In the genomic region with DNA sequence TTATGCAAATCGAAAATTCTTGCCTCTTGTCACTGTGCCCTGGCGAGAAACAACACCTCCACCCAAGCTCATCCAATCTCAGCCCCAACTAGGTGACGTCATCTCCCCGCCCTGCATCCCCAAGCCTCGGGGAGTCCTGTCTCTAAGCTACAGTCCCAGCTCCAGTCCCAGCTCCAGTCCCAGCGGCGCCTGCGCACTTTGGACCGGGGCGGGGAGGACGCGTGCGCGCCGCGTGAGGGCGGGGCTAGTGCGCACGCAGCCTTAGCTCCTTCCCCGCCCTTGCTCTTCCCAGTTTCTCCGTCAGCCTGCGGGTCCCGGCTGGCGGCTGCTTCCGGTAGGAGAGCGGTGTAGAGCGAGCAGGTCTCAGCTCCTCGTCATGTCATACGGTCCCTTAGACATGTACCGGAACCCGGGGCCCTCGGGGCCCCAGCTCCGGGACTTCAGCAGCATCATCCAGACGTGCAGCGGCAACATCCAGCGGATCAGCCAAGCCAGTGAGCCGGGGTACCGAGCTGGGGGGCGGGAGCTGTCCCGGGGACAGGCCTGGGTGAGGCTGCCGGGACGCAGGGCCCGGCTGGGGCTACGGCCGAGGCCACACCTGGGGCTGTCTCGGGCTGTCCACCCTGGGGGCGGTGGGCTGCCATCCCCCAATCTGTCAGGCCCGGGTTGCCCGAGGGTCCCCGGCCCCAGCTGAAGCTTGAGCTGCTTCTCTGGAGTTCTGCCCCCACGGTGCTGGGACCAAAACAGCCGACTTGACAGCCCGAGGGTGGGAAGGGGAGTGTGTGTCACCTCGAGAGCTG, we compare ENCODE assay signal across 1 cellular context.
A peak's percentile ranks its signal among the peaks of the same experiment; 100 is the strongest.
TF ChIP-seq lines count a peak whose summit lies in the region.

A gene (plus strand): TSS at position 288 of the 800 bp plus-strand sequence. CDS start 89 bp downstream, at position 377.

TF ChIP-seq in HepG2, 621 proteins besides CTCF, POLR2A, EP300 and RAD21 (continued from another document and continues in another):
- TF ChIP-seq, protein P1, sequence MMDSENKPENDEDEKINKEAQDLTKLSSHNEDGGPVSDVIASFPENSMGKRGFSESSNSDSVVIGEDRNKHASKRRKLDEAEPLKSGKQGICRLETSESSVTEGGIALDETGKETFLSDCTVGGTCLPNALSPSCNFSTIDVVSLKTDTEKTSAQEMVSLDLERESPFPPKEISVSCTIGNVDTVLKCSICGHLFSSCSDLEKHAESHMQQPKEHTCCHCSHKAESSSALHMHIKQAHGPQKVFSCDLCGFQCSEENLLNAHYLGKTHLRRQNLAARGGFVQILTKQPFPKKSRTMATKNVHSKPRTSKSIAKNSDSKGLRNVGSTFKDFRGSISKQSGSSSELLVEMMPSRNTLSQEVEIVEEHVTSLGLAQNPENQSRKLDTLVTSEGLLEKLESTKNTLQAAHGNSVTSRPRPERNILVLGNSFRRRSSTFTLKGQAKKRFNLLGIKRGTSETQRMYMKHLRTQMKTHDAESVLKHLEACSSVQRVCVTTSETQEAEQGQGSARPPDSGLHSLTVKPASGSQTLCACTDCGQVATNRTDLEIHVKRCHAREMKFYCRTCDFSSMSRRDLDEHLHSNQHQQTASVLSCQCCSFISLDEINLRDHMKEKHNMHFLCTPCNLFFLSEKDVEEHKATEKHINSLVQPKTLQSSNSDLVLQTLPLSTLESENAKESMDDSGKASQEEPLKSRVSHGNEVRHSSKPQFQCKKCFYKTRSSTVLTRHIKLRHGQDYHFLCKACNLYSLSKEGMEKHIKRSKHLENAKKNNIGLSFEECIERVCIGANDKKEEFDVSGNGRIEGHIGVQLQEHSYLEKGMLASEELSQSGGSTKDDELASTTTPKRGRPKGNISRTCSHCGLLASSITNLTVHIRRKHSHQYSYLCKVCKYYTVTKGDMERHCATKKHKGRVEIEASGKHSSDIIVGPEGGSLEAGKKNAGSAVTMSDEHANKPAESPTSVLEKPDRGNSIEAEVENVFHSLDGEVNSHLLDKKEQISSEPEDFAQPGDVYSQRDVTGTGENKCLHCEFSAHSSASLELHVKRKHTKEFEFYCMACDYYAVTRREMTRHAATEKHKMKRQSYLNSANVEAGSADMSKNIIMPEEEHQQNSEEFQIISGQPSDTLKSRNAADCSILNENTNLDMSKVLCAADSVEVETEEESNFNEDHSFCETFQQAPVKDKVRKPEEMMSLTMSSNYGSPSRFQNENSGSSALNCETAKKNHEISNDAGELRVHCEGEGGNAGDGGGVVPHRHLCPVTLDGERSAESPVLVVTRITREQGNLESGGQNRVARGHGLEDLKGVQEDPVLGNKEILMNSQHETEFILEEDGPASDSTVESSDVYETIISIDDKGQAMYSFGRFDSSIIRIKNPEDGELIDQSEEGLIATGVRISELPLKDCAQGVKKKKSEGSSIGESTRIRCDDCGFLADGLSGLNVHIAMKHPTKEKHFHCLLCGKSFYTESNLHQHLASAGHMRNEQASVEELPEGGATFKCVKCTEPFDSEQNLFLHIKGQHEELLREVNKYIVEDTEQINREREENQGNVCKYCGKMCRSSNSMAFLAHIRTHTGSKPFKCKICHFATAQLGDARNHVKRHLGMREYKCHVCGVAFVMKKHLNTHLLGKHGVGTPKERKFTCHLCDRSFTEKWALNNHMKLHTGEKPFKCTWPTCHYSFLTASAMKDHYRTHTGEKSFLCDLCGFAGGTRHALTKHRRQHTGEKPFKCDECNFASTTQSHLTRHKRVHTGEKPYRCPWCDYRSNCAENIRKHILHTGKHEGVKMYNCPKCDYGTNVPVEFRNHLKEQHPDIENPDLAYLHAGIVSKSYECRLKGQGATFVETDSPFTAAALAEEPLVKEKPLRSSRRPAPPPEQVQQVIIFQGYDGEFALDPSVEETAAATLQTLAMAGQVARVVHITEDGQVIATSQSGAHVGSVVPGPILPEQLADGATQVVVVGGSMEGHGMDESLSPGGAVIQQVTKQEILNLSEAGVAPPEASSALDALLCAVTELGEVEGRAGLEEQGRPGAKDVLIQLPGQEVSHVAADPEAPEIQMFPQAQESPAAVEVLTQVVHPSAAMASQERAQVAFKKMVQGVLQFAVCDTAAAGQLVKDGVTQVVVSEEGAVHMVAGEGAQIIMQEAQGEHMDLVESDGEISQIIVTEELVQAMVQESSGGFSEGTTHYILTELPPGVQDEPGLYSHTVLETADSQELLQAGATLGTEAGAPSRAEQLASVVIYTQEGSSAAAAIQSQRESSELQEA (CRISPR knock-in tag; IDR thresholded peaks at IDR 0.05; ENCODE audit: not compliant biosample characterization): peak; percentile 75
- TF ChIP-seq ARNTL (CRISPR knock-in tag; IDR thresholded peaks at IDR 0.05) (peak; percentile 34; the same call in 1 of the 2 replicates), NBN (conservative IDR thresholded peaks at IDR 0.05) (no peak), ZNF124 (CRISPR knock-in tag; IDR thresholded peaks at IDR 0.05) (peak; percentile 53), HOXA7 (CRISPR knock-in tag; IDR thresholded peaks at IDR 0.05) (no peak), ZFP37 (CRISPR knock-in tag; IDR thresholded peaks at IDR 0.05; ENCODE audit: borderline replicate concordance) (no peak), WIZ (CRISPR knock-in tag; IDR thresholded peaks at IDR 0.05) (no peak), HOXA5 (CRISPR knock-in tag; IDR thresholded peaks at IDR 0.05) (no peak), KMT2A (CRISPR knock-in tag; IDR thresholded peaks at IDR 0.05) (peak; percentile 85), ZSCAN30 (CRISPR knock-in tag; IDR thresholded peaks at IDR 0.05) (peak; percentile 56; the same call in 1 of the 2 replicates), KDM2A (CRISPR knock-in tag; IDR thresholded peaks at IDR 0.05; ENCODE audit: borderline replicate concordance, low read depth) (peak; percentile 67; the same call in 1 of the 2 replicates), JUND (CRISPR knock-in tag; IDR thresholded peaks at IDR 0.05) (peak; percentile 86), SP140L (CRISPR knock-in tag; IDR thresholded peaks at IDR 0.05; ENCODE audit: borderline replicate concordance) (no peak), ZMAT3 (CRISPR knock-in tag; conservative IDR thresholded peaks at IDR 0.05) (peak; percentile 68; the same call in 1 of the 2 replicates), GATA4 (IDR thresholded peaks at IDR 0.05; ENCODE audit: borderline replicate concordance, low read depth) (0 out of 2 replicates have a peak, but pooled peaks have one; percentile 46), ZNF547 (CRISPR knock-in tag; IDR thresholded peaks at IDR 0.05) (peak; percentile 94), CEBPG (CRISPR knock-in tag; IDR thresholded peaks at IDR 0.05) (0 out of 2 replicates have a peak, but pooled peaks have one; percentile 14)
- TF ChIP-seq, protein P2, sequence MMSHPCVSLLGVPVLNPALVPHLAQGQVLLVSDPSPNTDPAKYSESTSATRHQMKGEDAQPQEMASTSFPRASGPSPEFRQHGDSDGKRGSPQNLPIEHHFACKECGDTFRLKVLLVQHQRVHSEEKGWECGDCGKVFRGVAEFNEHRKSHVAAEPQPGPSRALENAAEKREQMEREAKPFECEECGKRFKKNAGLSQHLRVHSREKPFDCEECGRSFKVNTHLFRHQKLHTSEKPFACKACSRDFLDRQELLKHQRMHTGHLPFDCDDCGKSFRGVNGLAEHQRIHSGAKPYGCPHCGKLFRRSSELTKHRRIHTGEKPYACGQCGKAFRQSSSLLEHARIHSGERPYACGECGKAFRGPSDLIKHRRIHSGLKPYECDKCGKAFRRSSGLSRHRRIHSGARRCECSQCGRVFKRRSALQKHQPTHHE (CRISPR knock-in tag; IDR thresholded peaks at IDR 0.05; ENCODE audit: borderline replicate concordance): no peak; the same call in 1 of the 2 replicates
- TF ChIP-seq, protein P3, sequence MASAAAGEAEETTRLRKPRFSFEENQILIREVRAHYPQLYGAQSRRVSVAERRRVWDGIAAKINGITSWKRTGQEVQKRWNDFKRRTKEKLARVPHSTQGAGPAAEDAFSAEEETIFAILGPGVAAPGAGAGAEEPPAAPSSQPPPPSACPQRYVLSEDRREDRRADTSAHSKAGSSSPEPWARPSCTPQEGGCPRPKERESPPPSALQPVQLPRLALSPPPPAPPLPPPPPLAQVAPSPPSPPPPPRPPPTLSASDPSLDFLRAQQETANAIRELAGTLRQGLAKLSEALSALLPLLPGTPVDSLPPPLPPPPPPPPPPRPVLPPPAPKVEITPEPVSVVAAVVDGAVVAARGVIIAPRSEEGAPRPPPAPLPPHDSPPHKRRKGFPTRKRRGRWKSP (CRISPR knock-in tag; IDR thresholded peaks at IDR 0.05): peak; percentile 70; the same call in 1 of the 2 replicates
- TF ChIP-seq, protein P4, sequence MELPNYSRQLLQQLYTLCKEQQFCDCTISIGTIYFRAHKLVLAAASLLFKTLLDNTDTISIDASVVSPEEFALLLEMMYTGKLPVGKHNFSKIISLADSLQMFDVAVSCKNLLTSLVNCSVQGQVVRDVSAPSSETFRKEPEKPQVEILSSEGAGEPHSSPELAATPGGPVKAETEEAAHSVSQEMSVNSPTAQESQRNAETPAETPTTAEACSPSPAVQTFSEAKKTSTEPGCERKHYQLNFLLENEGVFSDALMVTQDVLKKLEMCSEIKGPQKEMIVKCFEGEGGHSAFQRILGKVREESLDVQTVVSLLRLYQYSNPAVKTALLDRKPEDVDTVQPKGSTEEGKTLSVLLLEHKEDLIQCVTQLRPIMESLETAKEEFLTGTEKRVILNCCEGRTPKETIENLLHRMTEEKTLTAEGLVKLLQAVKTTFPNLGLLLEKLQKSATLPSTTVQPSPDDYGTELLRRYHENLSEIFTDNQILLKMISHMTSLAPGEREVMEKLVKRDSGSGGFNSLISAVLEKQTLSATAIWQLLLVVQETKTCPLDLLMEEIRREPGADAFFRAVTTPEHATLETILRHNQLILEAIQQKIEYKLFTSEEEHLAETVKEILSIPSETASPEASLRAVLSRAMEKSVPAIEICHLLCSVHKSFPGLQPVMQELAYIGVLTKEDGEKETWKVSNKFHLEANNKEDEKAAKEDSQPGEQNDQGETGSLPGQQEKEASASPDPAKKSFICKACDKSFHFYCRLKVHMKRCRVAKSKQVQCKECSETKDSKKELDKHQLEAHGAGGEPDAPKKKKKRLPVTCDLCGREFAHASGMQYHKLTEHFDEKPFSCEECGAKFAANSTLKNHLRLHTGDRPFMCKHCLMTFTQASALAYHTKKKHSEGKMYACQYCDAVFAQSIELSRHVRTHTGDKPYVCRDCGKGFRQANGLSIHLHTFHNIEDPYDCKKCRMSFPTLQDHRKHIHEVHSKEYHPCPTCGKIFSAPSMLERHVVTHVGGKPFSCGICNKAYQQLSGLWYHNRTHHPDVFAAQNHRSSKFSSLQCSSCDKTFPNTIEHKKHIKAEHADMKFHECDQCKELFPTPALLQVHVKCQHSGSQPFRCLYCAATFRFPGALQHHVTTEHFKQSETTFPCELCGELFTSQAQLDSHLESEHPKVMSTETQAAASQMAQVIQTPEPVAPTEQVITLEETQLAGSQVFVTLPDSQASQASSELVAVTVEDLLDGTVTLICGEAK (IDR thresholded peaks at IDR 0.05): no peak
- TF ChIP-seq, protein P4 (CRISPR knock-in tag; IDR thresholded peaks at IDR 0.05): 0 out of 2 replicates have a peak, but pooled peaks have one; percentile 27
- TF ChIP-seq, protein P5, sequence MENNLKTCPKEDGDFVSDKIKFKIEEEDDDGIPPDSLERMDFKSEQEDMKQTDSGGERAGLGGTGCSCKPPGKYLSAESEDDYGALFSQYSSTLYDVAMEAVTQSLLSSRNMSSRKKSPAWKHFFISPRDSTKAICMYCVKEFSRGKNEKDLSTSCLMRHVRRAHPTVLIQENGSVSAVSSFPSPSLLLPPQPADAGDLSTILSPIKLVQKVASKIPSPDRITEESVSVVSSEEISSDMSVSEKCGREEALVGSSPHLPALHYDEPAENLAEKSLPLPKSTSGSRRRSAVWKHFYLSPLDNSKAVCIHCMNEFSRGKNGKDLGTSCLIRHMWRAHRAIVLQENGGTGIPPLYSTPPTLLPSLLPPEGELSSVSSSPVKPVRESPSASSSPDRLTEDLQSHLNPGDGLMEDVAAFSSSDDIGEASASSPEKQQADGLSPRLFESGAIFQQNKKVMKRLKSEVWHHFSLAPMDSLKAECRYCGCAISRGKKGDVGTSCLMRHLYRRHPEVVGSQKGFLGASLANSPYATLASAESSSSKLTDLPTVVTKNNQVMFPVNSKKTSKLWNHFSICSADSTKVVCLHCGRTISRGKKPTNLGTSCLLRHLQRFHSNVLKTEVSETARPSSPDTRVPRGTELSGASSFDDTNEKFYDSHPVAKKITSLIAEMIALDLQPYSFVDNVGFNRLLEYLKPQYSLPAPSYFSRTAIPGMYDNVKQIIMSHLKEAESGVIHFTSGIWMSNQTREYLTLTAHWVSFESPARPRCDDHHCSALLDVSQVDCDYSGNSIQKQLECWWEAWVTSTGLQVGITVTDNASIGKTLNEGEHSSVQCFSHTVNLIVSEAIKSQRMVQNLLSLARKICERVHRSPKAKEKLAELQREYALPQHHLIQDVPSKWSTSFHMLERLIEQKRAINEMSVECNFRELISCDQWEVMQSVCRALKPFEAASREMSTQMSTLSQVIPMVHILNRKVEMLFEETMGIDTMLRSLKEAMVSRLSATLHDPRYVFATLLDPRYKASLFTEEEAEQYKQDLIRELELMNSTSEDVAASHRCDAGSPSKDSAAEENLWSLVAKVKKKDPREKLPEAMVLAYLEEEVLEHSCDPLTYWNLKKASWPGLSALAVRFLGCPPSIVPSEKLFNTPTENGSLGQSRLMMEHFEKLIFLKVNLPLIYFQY (CRISPR knock-in tag; IDR thresholded peaks at IDR 0.05; ENCODE audit: borderline replicate concordance): no peak; the same call in 1 of the 2 replicates
- TF ChIP-seq, protein P6, sequence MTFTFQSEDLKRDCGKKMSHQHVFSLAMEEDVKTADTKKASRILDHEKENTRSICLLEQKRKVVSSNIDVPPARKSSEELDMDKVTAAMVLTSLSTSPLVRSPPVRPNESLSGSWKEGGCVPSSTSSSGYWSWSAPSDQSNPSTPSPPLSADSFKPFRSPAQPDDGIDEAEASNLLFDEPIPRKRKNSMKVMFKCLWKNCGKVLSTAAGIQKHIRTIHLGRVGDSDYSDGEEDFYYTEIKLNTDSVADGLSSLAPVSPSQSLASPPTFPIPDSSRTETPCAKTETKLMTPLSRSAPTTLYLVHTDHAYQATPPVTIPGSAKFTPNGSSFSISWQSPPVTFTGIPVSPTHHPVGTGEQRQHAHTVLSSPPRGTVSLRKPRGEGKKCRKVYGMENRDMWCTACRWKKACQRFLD (CRISPR knock-in tag; IDR thresholded peaks at IDR 0.05; ENCODE audit: borderline replicate concordance): 0 out of 2 replicates have a peak, but pooled peaks have one; percentile 46
